Comparison of ENCODE assay signal across 8 cellular contexts in genomic region chr13:30466358-30466714, GRCh38. TPM values are rescaled to one million over a fixed set of nuclear protein-coding genes. Genes with fewer than 3 reads are reported as not detected.
DNase-seq lines count a peak whose midpoint lies in the region; ATAC-seq, FAIRE-seq and TF ChIP-seq lines count a peak whose summit lies in the region.

No MANE protein-coding gene starts in this region.

- peak overlapping the region; percentile 27; the same call in 1 of the 2 replicates for H2AFZ ChIP-seq in KMS-11 (ENCODE audit: low read depth)

- peak overlapping the region; percentile 91 for H3K4me3 Mint-ChIP-seq in activated naive CD8-positive, alpha-beta T cell treated with anti-CD3 and anti-CD28 coated beads for 36 hours

- peaks cover 25% of the 10 kb centered on the region for H3K36me3 Mint-ChIP-seq in activated naive CD8-positive, alpha-beta T cell treated with anti-CD3 and anti-CD28 coated beads for 36 hours

- peak overlapping the region; percentile 97 for H3K27ac ChIP-seq in KMS-11

- H3K4me2 ChIP-seq in KMS-11: peak overlapping the region; percentile 96

- ATAC-seq in GM18502 (IDR thresholded peaks at IDR 0.05; ENCODE audit: poor library complexity, unreplicated experiment) (no peak), HG02623 (IDR thresholded peaks at IDR 0.05; ENCODE audit: unreplicated experiment) (no peak)

- peak overlapping the region; percentile 95 for H3K9ac ChIP-seq in KMS-11

- DNase-seq in Daoy (ENCODE audit: low read depth) (peak; percentile 39), myocyte (ENCODE audit: low read depth) (peak; percentile 56), GM12891 (ENCODE audit: insufficient read length, low spot score) (no peak)
- peak; percentile 25 for DNase-seq in activated naive CD8-positive, alpha-beta T cell treated with anti-CD3 and anti-CD28 coated beads for 36 hours
- no peak for DNase-seq in activated effector memory CD4-positive, alpha-beta T cell treated with anti-CD3 and anti-CD28 coated beads, Interleukin-2, amount 50 U/mL, for 16 hours

- peak overlapping the region; percentile 99 for H3K27ac Mint-ChIP-seq in activated naive CD8-positive, alpha-beta T cell treated with anti-CD3 and anti-CD28 coated beads for 36 hours

- H4K20me1 ChIP-seq in KMS-11 (ENCODE audit: insufficient read depth): no peaks in the 10 kb centered on the region

- peaks cover 34% of the 10 kb centered on the region for H3K4me1 ChIP-seq in KMS-11 (ENCODE audit: low read depth, poor library complexity, severe bottlenecking)

- peaks cover 1% of the 10 kb centered on the region for H3K9me3 Mint-ChIP-seq in activated naive CD8-positive, alpha-beta T cell treated with anti-CD3 and anti-CD28 coated beads for 36 hours

- H3K36me3 ChIP-seq in KMS-11 (ENCODE audit: insufficient read depth): peaks cover 9% of the 10 kb centered on the region; the same call in 1 of the 2 replicates

- H3K27me3 Mint-ChIP-seq in activated naive CD8-positive, alpha-beta T cell treated with anti-CD3 and anti-CD28 coated beads for 36 hours: peaks cover 16% of the 10 kb centered on the region

- no peak overlapping the region for H3K4me3 ChIP-seq in KMS-11 (IDR thresholded peaks at IDR 0.05; ENCODE audit: insufficient read depth, low read depth, low read length)

- TF ChIP-seq POLR2A in GM12891 (IDR thresholded peaks at IDR 0.05; ENCODE audit: low read depth, low read length): no peak

- peaks cover 27% of the 10 kb centered on the region for H3K4me1 Mint-ChIP-seq in activated naive CD8-positive, alpha-beta T cell treated with anti-CD3 and anti-CD28 coated beads for 36 hours

- H3K79me2 ChIP-seq in KMS-11 (ENCODE audit: insufficient read depth, low read depth): peaks cover 27% of the 10 kb centered on the region

- no peak for TF ChIP-seq CTCF in KMS-11 (conservative IDR thresholded peaks at IDR 0.05; ENCODE audit: low read depth, low read length)

- no peak for FAIRE-seq in GM12891 (lab: Jason Lieb, UNC)

- H3K27me3 ChIP-seq in KMS-11 (ENCODE audit: insufficient read depth, low read depth): no peaks in the 10 kb centered on the region

TF ChIP-seq in GM12891, 5 proteins besides CTCF, POLR2A, EP300 and RAD21:
- TF ChIP-seq SPI1 (IDR thresholded peaks at IDR 0.05; ENCODE audit: low read depth, low read length) (no peak), POU2F2 (IDR thresholded peaks at IDR 0.05; ENCODE audit: low read depth, low read length) (no peak), TAF1 (IDR thresholded peaks at IDR 0.05; ENCODE audit: low read depth, low read length) (no peak), PAX5 (IDR thresholded peaks at IDR 0.05; ENCODE audit: insufficient read depth, low read length, severe bottlenecking) (no peak), POLR2AphosphoS5 (IDR thresholded peaks at IDR 0.05; ENCODE audit: low read depth, low read length) (no peak)

RNA-seq across cellular contexts. Expression of gene HMGB1, which starts 0.6 kb away (rescaled TPM):
- total RNA-seq in Daoy (2014; rRNA removed; shearing (Covaris generic)): 814 and 912 TPM in 2 replicates
- 100 to 1,000 TPM; 804 to 850 TPM for total RNA-seq in activated naive CD8-positive, alpha-beta T cell treated with anti-CD3 and anti-CD28 coated beads for 36 hours
- total RNA-seq in myocyte: 190 and 229 TPM in 2 replicates
- polyA plus RNA-seq in myocyte (2012): 102 TPM
- polyA plus RNA-seq in GM12891 (2012; ENCODE audit: low read depth, missing spikeins): 428 TPM

RNA-seq across cellular contexts. Expression of gene UBE2L5, which starts 44.0 kb away (rescaled TPM):
- not detected in 2 replicates for total RNA-seq in Daoy (2014; rRNA removed; shearing (Covaris generic))
- not detected for total RNA-seq in activated naive CD8-positive, alpha-beta T cell treated with anti-CD3 and anti-CD28 coated beads for 36 hours
- not detected in 2 replicates for total RNA-seq in myocyte
- 0.42 TPM for polyA plus RNA-seq in myocyte (2012)
- 0.19 TPM for polyA plus RNA-seq in GM12891 (2012; ENCODE audit: low read depth, missing spikeins)

Comparison
In these comparisons a context has a peak if more than half of its experiments do, and no peak if none do; other contexts are left out.
1. DNase-seq: peak in Daoy (single experiment), activated naive CD8-positive, alpha-beta T cell treated with anti-CD3 and anti-CD28 coated beads for 36 hours (single experiment) and myocyte (single experiment); none in GM12891 (single experiment) and activated effector memory CD4-positive, alpha-beta T cell treated with anti-CD3 and anti-CD28 coated beads, Interleukin-2, amount 50 U/mL, for 16 hours (single experiment).